ENCODE assay signal across 1 cellular context in genomic region chr3:4596596-4596995, GRCh38.
TF ChIP-seq lines count a peak whose summit lies in the region.

No MANE protein-coding gene starts in this region.

TF ChIP-seq in GM23338, 12 proteins besides CTCF, POLR2A, EP300 and RAD21:
- TF ChIP-seq ZNF462 (CRISPR knock-in tag; IDR thresholded peaks at IDR 0.05) (no peak), REST (IDR thresholded peaks at IDR 0.05; ENCODE audit: unreplicated experiment) (no peak)
TF ChIP-seq in GM23338: peak in this region for 0.
